In the genomic region with DNA sequence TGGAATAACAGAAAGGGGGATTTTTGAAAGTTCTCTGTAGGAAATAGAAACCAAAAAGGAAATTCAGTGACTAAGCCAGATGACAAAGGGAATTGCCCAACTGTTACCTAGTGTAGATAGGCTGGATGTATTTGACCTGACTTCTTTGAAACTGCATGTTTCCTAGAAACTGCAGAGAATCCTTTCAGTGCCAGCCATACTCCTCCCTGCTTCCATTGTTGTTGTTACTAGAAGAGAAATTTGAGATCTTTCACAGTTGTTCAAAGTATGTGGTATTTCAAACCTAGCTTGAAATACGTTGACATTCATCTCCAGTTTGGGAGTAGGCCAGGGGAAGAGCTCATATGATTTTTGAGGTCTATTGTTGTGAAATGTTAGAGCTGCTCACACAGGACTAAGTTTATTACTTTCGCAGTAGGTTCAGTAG, we compare ENCODE assay signal across 8 cellular contexts. TPM values are rescaled to one million over a fixed set of nuclear protein-coding genes. Genes with fewer than 3 reads are reported as not detected.
DNase-seq lines count a peak whose midpoint lies in the region; ATAC-seq and TF ChIP-seq lines count a peak whose summit lies in the region.

No MANE protein-coding gene starts in this region.

- peak; percentile 39 for ATAC-seq in Right ventricle myocardium inferior

- H3K27ac Mint-ChIP-seq in activated T-helper 1 cell treated with anti-CD3 and anti-CD28 coated beads, Interleukin-12 subunit alpha, Interleukin-12 subunit beta, Interleukin-2, Interleukin-4 antibody, amounts not matched to agents 30 ng/mL and 10 ng/mL and 1 ng/mL, durations not matched to agents 14 hours and 24 hours and 36 hours = peak overlapping the region; percentile 97

- intact Hi-C loops in Right ventricle myocardium inferior (cut with DNase I) = loop anchor here (2.0 to 10.0 kb wide), 2 partner anchors 190 to 276 kb away; no protein-coding TSS in a partner anchor
- intact Hi-C loops in cardiac septum (cut with DNase I) = no loop called here
- intact Hi-C loops in activated T-helper 1 cell treated with anti-CD3 and anti-CD28 coated beads, Interleukin-12 subunit alpha, Interleukin-12 subunit beta, Interleukin-2, Interleukin-4 antibody, amounts not matched to agents 30 ng/mL and 10 ng/mL and 1 ng/mL, durations not matched to agents 14 hours and 24 hours and 36 hours (cut with micrococcal nuclease) = loop anchor here (1.0 to 10.0 kb wide), 9 partner anchors 13 to 460 kb away; a partner anchor contains a TSS
- intact Hi-C loops in transverse colon (cut with DNase I; ENCODE audit: low total_unique reads) = loop anchor here (2.0 kb wide), 1 partner anchor 18 kb away; no protein-coding TSS in a partner anchor

- no peak for TF ChIP-seq EP300 in transverse colon (IDR thresholded peaks at IDR 0.05; ENCODE audit: low read depth)

- peaks cover 24% of the 10 kb centered on the region for H3K36me3 Mint-ChIP-seq in activated T-helper 1 cell treated with anti-CD3 and anti-CD28 coated beads, Interleukin-12 subunit alpha, Interleukin-12 subunit beta, Interleukin-2, Interleukin-4 antibody, amounts not matched to agents 30 ng/mL and 10 ng/mL and 1 ng/mL, durations not matched to agents 14 hours and 24 hours and 36 hours (ENCODE audit: low read depth)

- DNase-seq in Right ventricle myocardium inferior (ENCODE audit: missing footprints) (no peak), cardiac septum (ENCODE audit: low spot score) (no peak), iPS-NIHi11 (ENCODE audit: low spot score) (peak; percentile 31), transverse colon (no peak), NCI-H748 treated with DMSO at 0.1 percent for 48 hours (lab: John Stamatoyannopoulos, UW) (no peak), NCI-H510A treated with DMSO at 0.1 percent for 48 hours (lab: John Stamatoyannopoulos, UW) (no peak), NCI-H1048 (lab: John Stamatoyannopoulos, UW) (no peak)
- peak; percentile 43 for DNase-seq in activated T-helper 1 cell treated with anti-CD3 and anti-CD28 coated beads, Interleukin-12 subunit alpha, Interleukin-12 subunit beta, Interleukin-2, Interleukin-4 antibody, amounts not matched to agents 30 ng/mL and 10 ng/mL and 1 ng/mL, durations not matched to agents 14 hours and 24 hours and 36 hours (ENCODE audit: low spot score)

- peaks cover 0 to 14% (median 0%) of the 10 kb centered on the region in 4 donors for H3K4me1 ChIP-seq in transverse colon

- H3K27ac ChIP-seq in transverse colon = peak overlapping the region; percentile 6 to 42 (median 16)

- TF ChIP-seq POLR2A in transverse colon (IDR thresholded peaks at IDR 0.05) = no peak

- no peaks in the 10 kb centered on the region for H3K27me3 Mint-ChIP-seq in activated T-helper 1 cell treated with anti-CD3 and anti-CD28 coated beads, Interleukin-12 subunit alpha, Interleukin-12 subunit beta, Interleukin-2, Interleukin-4 antibody, amounts not matched to agents 30 ng/mL and 10 ng/mL and 1 ng/mL, durations not matched to agents 14 hours and 24 hours and 36 hours (ENCODE audit: insufficient read depth)

- TF ChIP-seq CTCF in transverse colon (IDR thresholded peaks at IDR 0.05) = no peak

- H3K9me3 Mint-ChIP-seq in activated T-helper 1 cell treated with anti-CD3 and anti-CD28 coated beads, Interleukin-12 subunit alpha, Interleukin-12 subunit beta, Interleukin-2, Interleukin-4 antibody, amounts not matched to agents 30 ng/mL and 10 ng/mL and 1 ng/mL, durations not matched to agents 14 hours and 24 hours and 36 hours = peaks cover 3% of the 10 kb centered on the region

- H3K4me1 Mint-ChIP-seq in activated T-helper 1 cell treated with anti-CD3 and anti-CD28 coated beads, Interleukin-12 subunit alpha, Interleukin-12 subunit beta, Interleukin-2, Interleukin-4 antibody, amounts not matched to agents 30 ng/mL and 10 ng/mL and 1 ng/mL, durations not matched to agents 14 hours and 24 hours and 36 hours (ENCODE audit: low read depth) = peaks cover 66% of the 10 kb centered on the region

- WGBS in transverse colon (ENCODE audit: low coverage in 1 of 2), 2 donors = 59 to 69% methylated on average over 2 of the region's 2 CpGs

- no peaks in the 10 kb centered on the region for H3K27me3 ChIP-seq in transverse colon

- H3K4me3 ChIP-seq in transverse colon = no peak overlapping the region

- in situ Hi-C loops in transverse colon (cut with MboI; ENCODE audit: low pct_ligation_motif_present in 1 of 4, low pct_unique_long_range_greater_than_20kb in 1 of 4, low sequenced_read_pairs in 3 of 4) = no loop called here

- no peaks in the 10 kb centered on the region for H3K36me3 ChIP-seq in transverse colon

- peak overlapping the region; percentile 75 for H3K4me3 Mint-ChIP-seq in activated T-helper 1 cell treated with anti-CD3 and anti-CD28 coated beads, Interleukin-12 subunit alpha, Interleukin-12 subunit beta, Interleukin-2, Interleukin-4 antibody, amounts not matched to agents 30 ng/mL and 10 ng/mL and 1 ng/mL, durations not matched to agents 14 hours and 24 hours and 36 hours

- no peaks in the 10 kb centered on the region for H3K9me3 ChIP-seq in transverse colon

RNA-seq across cellular contexts. Expression of a gene that starts 1.8 kb away (rescaled TPM):
- 0.68 TPM for total RNA-seq in Right ventricle myocardium inferior
- 0.94 TPM for total RNA-seq in cardiac septum
- total RNA-seq in activated T-helper 1 cell treated with anti-CD3 and anti-CD28 coated beads, Interleukin-12 subunit alpha, Interleukin-12 subunit beta, Interleukin-2, Interleukin-4 antibody, amounts not matched to agents 30 ng/mL and 10 ng/mL and 1 ng/mL, durations not matched to agents 14 hours and 24 hours and 36 hours = 145 and 154 TPM in 2 replicates
- total RNA-seq in transverse colon = 1 to 10 TPM in 2 of 4 donors, not detected in 2; 1.5 to 7.3 TPM

Comparison
In these comparisons a context has a peak if more than half of its experiments do, and no peak if none do; other contexts are left out.
1. DNase-seq: peak in activated T-helper 1 cell treated with anti-CD3 and anti-CD28 coated beads, Interleukin-12 subunit alpha, Interleukin-12 subunit beta, Interleukin-2, Interleukin-4 antibody, amounts not matched to agents 30 ng/mL and 10 ng/mL and 1 ng/mL, durations not matched to agents 14 hours and 24 hours and 36 hours (single experiment) and iPS-NIHi11 (single experiment); none in Right ventricle myocardium inferior (single experiment), cardiac septum (single experiment), transverse colon (single experiment), NCI-H748 treated with DMSO at 0.1 percent for 48 hours (single experiment), NCI-H510A treated with DMSO at 0.1 percent for 48 hours (single experiment) and NCI-H1048 (single experiment).
2. RNA of a gene that starts 1.8 kb away (total RNA-seq): 145 to 154 TPM in activated T-helper 1 cell treated with anti-CD3 and anti-CD28 coated beads, Interleukin-12 subunit alpha, Interleukin-12 subunit beta, Interleukin-2, Interleukin-4 antibody, amounts not matched to agents 30 ng/mL and 10 ng/mL and 1 ng/mL, durations not matched to agents 14 hours and 24 hours and 36 hours; 1.5 to 7.3 TPM in transverse colon, 0.94 TPM in cardiac septum (single experiment) and 0.68 TPM in Right ventricle myocardium inferior (single experiment); every median in the first group is over 10 times any median in the second.